ENCODE assay signal across 8 cellular contexts in genomic region chr19:45406957-45407375, GRCh38. TPM values are rescaled to one million over a fixed set of nuclear protein-coding genes. Genes with fewer than 3 reads are reported as not detected.
DNase-seq lines count a peak whose midpoint lies in the region; ATAC-seq and TF ChIP-seq lines count a peak whose summit lies in the region.

No MANE protein-coding gene starts in this region.

- peaks cover 42% of the 10 kb centered on the region for H3K4me1 Mint-ChIP-seq in stimulated activated naive CD8-positive, alpha-beta T cell treated with anti-CD3 and anti-CD28 coated beads, Interleukin-15, Interleukin-2, amounts not matched to agents 100 ng/mL and 50 ng/mL, for 24 hours (ENCODE audit: low read depth)

- peak overlapping the region; percentile 45 for H3K18ac ChIP-seq in mesendoderm (ENCODE audit: low read length)

- H4K5ac ChIP-seq in mesendoderm (ENCODE audit: low read length) = no peak overlapping the region

- peak overlapping the region; percentile 95 for H3K27ac Mint-ChIP-seq in stimulated activated naive CD8-positive, alpha-beta T cell treated with anti-CD3 and anti-CD28 coated beads, Interleukin-15, Interleukin-2, amounts not matched to agents 100 ng/mL and 50 ng/mL, for 24 hours

- peaks cover 9% of the 10 kb centered on the region for H3K4me1 ChIP-seq in mesendoderm (ENCODE audit: control insufficient read depth, low read depth, low read length)

- peaks cover 29% of the 10 kb centered on the region for H3K27me3 Mint-ChIP-seq in stimulated activated naive CD8-positive, alpha-beta T cell treated with anti-CD3 and anti-CD28 coated beads, Interleukin-15, Interleukin-2, amounts not matched to agents 100 ng/mL and 50 ng/mL, for 24 hours

- no peak overlapping the region for H3K4ac ChIP-seq in mesendoderm (ENCODE audit: low read depth, low read length)

- H3K4me2 ChIP-seq in mesendoderm (ENCODE audit: low read length) = peak overlapping the region; percentile 94

- H3K4me3 ChIP-seq in astrocyte of the spinal cord (ENCODE audit: low read depth, low read length) (peak overlapping the region; percentile 86), mesendoderm (ENCODE audit: low read length) (peak overlapping the region; percentile 98)

- no peak overlapping the region for H3K27ac ChIP-seq in mesendoderm (ENCODE audit: low read depth, low read length)

- WGBS in mesendoderm (ENCODE audit: extremely low coverage, insufficient coverage, low lambda C conversion rate) = no CpG with 5 or more reads among the region's 16 CpGs

- H3K79me1 ChIP-seq in mesendoderm (ENCODE audit: low read length) = peaks cover 15% of the 10 kb centered on the region

- H3K9ac ChIP-seq in mesendoderm (ENCODE audit: low read length) = peak overlapping the region; percentile 95

- peaks cover 29% of the 10 kb centered on the region for H3K36me3 Mint-ChIP-seq in stimulated activated naive CD8-positive, alpha-beta T cell treated with anti-CD3 and anti-CD28 coated beads, Interleukin-15, Interleukin-2, amounts not matched to agents 100 ng/mL and 50 ng/mL, for 24 hours (ENCODE audit: low read depth)

- H3K56ac ChIP-seq in mesendoderm (ENCODE audit: low read length) = peak overlapping the region; percentile 96

- peaks cover 9% of the 10 kb centered on the region for H3K79me2 ChIP-seq in mesendoderm (ENCODE audit: control insufficient read depth, insufficient read depth, low read length)

- H2BK120ac ChIP-seq in mesendoderm (ENCODE audit: low read depth, low read length) = no peak overlapping the region

- TF ChIP-seq CTCF in astrocyte of the spinal cord (IDR thresholded peaks at IDR 0.05; ENCODE audit: low read depth, low read length) = no peak

- in situ Hi-C loops in astrocyte of the spinal cord (cut with HindIII; ENCODE audit: low sequenced_read_pairs) = no loop called here

- H3K23ac ChIP-seq in mesendoderm (ENCODE audit: low read length) = peak overlapping the region; percentile 74

- peak overlapping the region; percentile 99 for H3K4me3 Mint-ChIP-seq in stimulated activated naive CD8-positive, alpha-beta T cell treated with anti-CD3 and anti-CD28 coated beads, Interleukin-15, Interleukin-2, amounts not matched to agents 100 ng/mL and 50 ng/mL, for 24 hours

- ATAC-seq in stimulated activated naive CD8-positive, alpha-beta T cell treated with anti-CD3 and anti-CD28 coated beads, Interleukin-15, Interleukin-2, amounts not matched to agents 100 U/mL and 50 U/mL, for 24 hours = no peak
- ATAC-seq in GM21825 (IDR thresholded peaks at IDR 0.05; ENCODE audit: unreplicated experiment) (no peak), HG02973 (IDR thresholded peaks at IDR 0.05; ENCODE audit: unreplicated experiment) (no peak), HG03378 (IDR thresholded peaks at IDR 0.05; ENCODE audit: unreplicated experiment) (no peak), GM21786 (IDR thresholded peaks at IDR 0.05; ENCODE audit: unreplicated experiment) (no peak)

- no peaks in the 10 kb centered on the region for H3K9me3 Mint-ChIP-seq in stimulated activated naive CD8-positive, alpha-beta T cell treated with anti-CD3 and anti-CD28 coated beads, Interleukin-15, Interleukin-2, amounts not matched to agents 100 ng/mL and 50 ng/mL, for 24 hours

- no peaks in the 10 kb centered on the region for H3K36me3 ChIP-seq in mesendoderm (ENCODE audit: control insufficient read depth, insufficient read depth, low read length)

- H4K8ac ChIP-seq in mesendoderm (ENCODE audit: low read depth, low read length) = no peak overlapping the region

- no peaks in the 10 kb centered on the region for H3K27me3 ChIP-seq in mesendoderm (ENCODE audit: insufficient read depth, low read length, poor library complexity)

- H2BK15ac ChIP-seq in mesendoderm (replicated peaks; ENCODE audit: low read depth) = no peak overlapping the region

- no peak overlapping the region for H2BK5ac ChIP-seq in mesendoderm (ENCODE audit: low read length)

- H2AK5ac ChIP-seq in mesendoderm (ENCODE audit: low read length) = no peak overlapping the region

- no peak for DNase-seq in stimulated activated naive CD8-positive, alpha-beta T cell treated with anti-CD3 and anti-CD28 coated beads, Interleukin-15, Interleukin-2, amounts not matched to agents 100 U/mL and 50 U/mL, for 24 hours
- no peak for DNase-seq in astrocyte of the spinal cord (ENCODE audit: low read depth, low spot score)
- no peak for DNase-seq in mesendoderm

RNA-seq across cellular contexts. Expression of gene POLR1G, which starts 0.5 kb away (rescaled TPM):
- polyA plus RNA-seq in mesendoderm (2013, experiment 1 of 2) = 53.1 TPM
- polyA plus RNA-seq in mesendoderm (2013, experiment 2 of 2) = 52.0 TPM

RNA-seq across cellular contexts. Expression of gene PPP1R13L, which starts 2.1 kb away (rescaled TPM):
- polyA plus RNA-seq in mesendoderm (2013, experiment 1 of 2) = 40.0 TPM
- 39.1 TPM for polyA plus RNA-seq in mesendoderm (2013, experiment 2 of 2)

RNA-seq across cellular contexts. Expression of gene ERCC1, which starts 16.8 kb away (rescaled TPM):
- 41.5 TPM for polyA plus RNA-seq in mesendoderm (2013, experiment 1 of 2)
- 39.9 TPM for polyA plus RNA-seq in mesendoderm (2013, experiment 2 of 2)

RNA-seq across cellular contexts. Expression of gene ERCC2, which starts 36.6 kb away (rescaled TPM):
- 51.8 TPM for polyA plus RNA-seq in mesendoderm (2013, experiment 1 of 2)
- polyA plus RNA-seq in mesendoderm (2013, experiment 2 of 2) = 56.8 TPM
